28 cellular contexts compared by ENCODE assay signal in the genomic region with DNA sequence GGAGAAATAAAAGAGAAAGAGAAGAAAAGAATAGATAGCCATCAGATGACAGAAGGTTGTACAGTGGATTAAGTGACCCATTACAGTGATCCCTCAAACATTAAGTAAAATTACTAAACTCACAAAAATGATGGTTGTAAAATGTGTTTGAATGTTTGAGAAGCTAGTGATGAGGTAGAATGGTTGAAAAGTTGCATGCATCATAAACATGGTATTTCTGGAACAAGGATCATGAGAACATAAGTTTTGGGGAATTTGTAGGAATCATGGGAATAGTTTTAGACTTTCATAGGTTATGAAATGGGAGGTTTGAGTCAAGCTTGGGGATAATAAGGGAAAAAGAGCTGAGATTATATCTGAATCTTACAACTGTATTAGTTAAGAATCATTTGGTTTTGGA.
"Had no signal": no experiment of that assay in that cellular context is flagged by ENCODE, and none has a peak within 500 bp of the region (broad histone marks: within the 10 kb centered on the region; RNA-seq: fewer than 3 reads in every experiment).

No MANE protein-coding gene starts in this region.

- H3K4me3 ChIP-seq: ascending aorta, coronary artery, dorsolateral prefrontal cortex, gastrocnemius medialis, heart left ventricle had no signal

- H3K27me3 ChIP-seq: ascending aorta, dorsolateral prefrontal cortex, foreskin keratinocyte, gastrocnemius medialis had no signal

- H3K4me1 ChIP-seq: ascending aorta, foreskin keratinocyte, gastrocnemius medialis, heart left ventricle had no signal

- DNase-seq: activated B cell treated with CpG ODN at 0.5 μM for 24 hours; activated CD4-positive, alpha-beta T cell treated with anti-CD3 and anti-CD28 coated beads for 48 hours; activated CD4-positive, alpha-beta T cell treated with anti-CD3 and anti-CD28 coated beads, Interleukin-2, amount 50 U/mL, for 1 hour; activated CD4-positive, alpha-beta T cell treated with anti-CD3 and anti-CD28 coated beads, Interleukin-2, amount 50 U/mL, for 48 hours; activated CD8-positive, alpha-beta memory T cell treated with anti-CD3 and anti-CD28 coated beads for 24 hours; activated CD8-positive, alpha-beta T cell treated with anti-CD3 and anti-CD28 coated beads for 36 hours; activated gamma-delta T cell; activated naive CD4-positive, alpha-beta T cell; activated naive CD4-positive, alpha-beta T cell treated with anti-CD3 and anti-CD28 coated beads, Interleukin-2, amount 10 ng/mL, durations not matched to agents 7 days and 5 days; activated naive CD8-positive, alpha-beta T cell treated with anti-CD3 and anti-CD28 coated beads, Interleukin-2, amount 10 ng/mL, durations not matched to agents 7 days and 5 days; activated T-cell treated with anti-CD3 and anti-CD28 coated beads, Interleukin-2, amount 50 U/mL, for 48 hours; dorsolateral prefrontal cortex; effector memory CD4-positive, alpha-beta T cell; endodermal cell; foreskin keratinocyte; gastrocnemius medialis; glutamatergic neuron; heart left ventricle; T-helper 1 cell; T-helper 17 cell; T1000; WERI-Rb-1 had no signal

- H3K9me3 ChIP-seq: ascending aorta, gastrocnemius medialis had no signal

- H3K36me3 ChIP-seq: ascending aorta, gastrocnemius medialis, heart left ventricle, WERI-Rb-1 had no signal

- FAIRE-seq: bronchial epithelial cell had no signal

- H3K27ac ChIP-seq: ascending aorta, coronary artery, dorsolateral prefrontal cortex, foreskin keratinocyte, gastrocnemius medialis, heart left ventricle, WERI-Rb-1 had no signal

- ATAC-seq: activated CD4-positive, CD25-positive, alpha-beta regulatory T cell treated with anti-CD3 and anti-CD28 coated beads, Interleukin-2, amount 50 U/mL, for 24 hours; activated CD8-positive, alpha-beta T cell treated with anti-CD3 and anti-CD28 coated beads for 36 hours; activated naive CD4-positive, alpha-beta T cell treated with anti-CD3 and anti-CD28 coated beads, Interleukin-2, amount 50 U/mL, for 72 hours; esophagus mucosa; foreskin keratinocyte; gastrocnemius medialis; heart left ventricle; T-helper 17 cell had no signal
